In genomic region chr17:46129302-46129701, GRCh38 we compare ENCODE assay signal across 9 cellular contexts.
"Had no signal": no experiment of that assay in that cellular context is flagged by ENCODE, and none has a peak within 500 bp of the region (broad histone marks: within the 10 kb centered on the region; RNA-seq: fewer than 3 reads in every experiment).

No MANE protein-coding gene starts in this region.

- H3K36me3 ChIP-seq: pancreas, stomach, thoracic aorta, vagina had no signal

- H3K27ac ChIP-seq: pancreas, stomach, thoracic aorta, vagina had no signal

- H3K9me3 ChIP-seq: body of pancreas, pancreas, stomach, thoracic aorta, vagina had no signal

- H3K27me3 ChIP-seq: body of pancreas, pancreas, stomach, vagina had no signal

- DNase-seq: activated naive CD4-positive, alpha-beta T cell treated with Interleukin-2 at 50 U/mL for 16 hours; body of pancreas; left cardiac atrium; pancreas; stomach had no signal

- ATAC-seq: body of pancreas, esophagus mucosa had no signal

- H3K4me3 ChIP-seq: body of pancreas, lung, pancreas, stomach, thoracic aorta, vagina had no signal
